ENCODE assay signal across 8 cellular contexts in genomic region chr19:10251792-10252694, GRCh38. TPM values are rescaled to one million over a fixed set of nuclear protein-coding genes. Genes with fewer than 3 reads are reported as not detected.
A peak's percentile ranks its signal among the peaks of the same experiment; 100 is the strongest.
DNase-seq lines count a peak whose midpoint lies in the region; ATAC-seq lines count a peak whose summit lies in the region.

Gene MRPL4, plus strand, starts transcription at chr19:10252214. Its CDS starts 40 bp downstream, at chr19:10252254.

- peak within 1 kb of the TSS; percentile 46 to 90 (median 86) for H3K27ac ChIP-seq in BLaER1 treated with 17β-estradiol and CSF1 and Interleukin-3, amounts not matched to agents 10 nM and 100 nM

- no peaks in the 10 kb centered on the region for H3K9me3 ChIP-seq in BLaER1 treated with 17β-estradiol and CSF1 and Interleukin-3, amounts not matched to agents 10 nM and 100 nM (replicated peaks in 1 of 11)

- H3K4me2 ChIP-seq in BLaER1 treated with 17β-estradiol and CSF1 and Interleukin-3, amounts not matched to agents 10 nM and 100 nM = peak within 1 kb of the TSS; percentile 89 to 100 (median 98)

- peak; percentile 97 for DNase-seq in NCI-H748 (lab: John Stamatoyannopoulos, UW; ENCODE audit: unreplicated experiment)
- DNase-seq in activated CD4-positive, alpha-beta T cell treated with anti-CD3 and anti-CD28 coated beads, Interleukin-2, amount 50 U/mL, for 1 hour = peak; percentile 94
- peak; percentile 100 for DNase-seq in dedifferentiated amniotic fluid mesenchymal stem cell (ENCODE audit: extremely low spot score)
- DNase-seq in left lobe of liver (ENCODE audit: low spot score) = peak; percentile 97
- DNase-seq in stimulated activated CD4-positive, alpha-beta T cell treated with anti-CD3 and anti-CD28 coated beads, Interleukin-2, amount 100 ng/mL, for 4 hours (ENCODE audit: low read depth) = peak; percentile 95

- H3K4me1 ChIP-seq in BLaER1 treated with 17β-estradiol and CSF1 and Interleukin-3, amounts not matched to agents 10 nM and 100 nM = peaks cover 31 to 54% (median 47%) of the 10 kb centered on the region in 10 experiments

- ATAC-seq in GM19351 (IDR thresholded peaks at IDR 0.05; ENCODE audit: unreplicated experiment) (peak; percentile 89), HG03521 (IDR thresholded peaks at IDR 0.05; ENCODE audit: unreplicated experiment) (peak; percentile 91), left lobe of liver (peak; percentile 90)

- peak within 1 kb of the TSS; percentile 69 to 93 (median 89) for H3K4me3 ChIP-seq in BLaER1 treated with 17β-estradiol and CSF1 and Interleukin-3, amounts not matched to agents 10 nM and 100 nM

- H4K20me1 ChIP-seq in BLaER1 treated with 17β-estradiol and CSF1 and Interleukin-3, amounts not matched to agents 10 nM and 100 nM = peaks cover 0 to 45% (median 18%) of the 10 kb centered on the region in 11 experiments; a peak in 12 of 22 replicates

- peak within 1 kb of the TSS; percentile 80 to 94 (median 89) for H3K9ac ChIP-seq in BLaER1 treated with 17β-estradiol and CSF1 and Interleukin-3, amounts not matched to agents 10 nM and 100 nM

- no peaks in the 10 kb centered on the region for H3K27me3 ChIP-seq in BLaER1 treated with 17β-estradiol and CSF1 and Interleukin-3, amounts not matched to agents 10 nM and 100 nM

- H3K36me3 ChIP-seq in BLaER1 treated with 17β-estradiol and CSF1 and Interleukin-3, amounts not matched to agents 10 nM and 100 nM = peaks cover 30 to 40% (median 36%) of the 10 kb centered on the region in 11 experiments

RNA-seq across cellular contexts. Expression of gene MRPL4, which starts in this region (rescaled TPM):
- total RNA-seq in left lobe of liver = 43.3 TPM

Comparison
In these comparisons a context has a peak if more than half of its experiments do, and no peak if none do; other contexts are left out.
1. Peak in every context shown above with its lines: DNase-seq, ATAC-seq, H3K4me3 ChIP-seq and H3K27ac ChIP-seq.